Comparison of ENCODE assay signal across 9 cellular contexts in the genomic region with DNA sequence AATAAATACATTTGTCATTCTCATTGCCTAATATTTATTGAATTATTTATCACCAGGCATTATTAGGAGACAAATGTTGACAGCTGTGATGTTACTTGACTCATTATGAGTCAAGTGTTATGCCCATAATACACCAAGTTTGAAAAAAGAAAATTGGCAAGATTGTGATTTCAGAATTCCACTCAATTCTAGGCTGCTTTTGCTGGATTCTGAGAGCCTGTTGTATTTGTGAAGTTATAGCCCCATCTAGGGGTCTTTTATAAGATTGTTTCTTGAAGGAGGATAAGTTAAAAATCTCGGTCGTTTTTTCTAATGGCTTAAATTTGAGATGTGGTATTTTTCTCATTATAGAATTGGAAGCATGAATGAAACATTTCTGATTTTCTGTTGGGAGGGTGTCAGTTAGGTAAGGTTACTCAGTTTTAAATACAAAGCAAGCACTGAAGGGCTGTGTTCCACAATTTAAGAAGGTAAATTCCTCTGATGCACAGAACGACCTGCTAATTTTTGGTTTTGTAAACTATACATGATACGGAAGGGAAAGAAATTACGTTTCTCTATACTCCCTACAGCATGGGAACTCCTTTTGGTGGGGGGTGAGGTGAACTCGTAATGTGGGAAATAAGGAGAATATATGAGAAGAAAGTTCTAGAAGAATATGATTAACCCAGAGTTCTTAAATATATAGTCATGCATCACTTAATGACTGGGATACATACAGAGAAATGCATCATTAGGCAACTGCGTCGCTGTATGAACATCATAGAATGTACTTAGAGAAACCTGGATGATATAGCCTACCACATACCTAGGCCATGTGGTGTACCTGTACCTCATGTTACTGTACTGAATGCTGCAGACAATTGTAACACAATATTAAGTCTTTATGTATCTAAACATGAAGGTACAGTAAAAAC. TPM values are rescaled to one million over a fixed set of nuclear protein-coding genes. Genes with fewer than 3 reads are reported as not detected.
A peak's percentile ranks its signal among the peaks of the same experiment; 100 is the strongest.
DNase-seq lines count a peak whose midpoint lies in the region; ATAC-seq and TF ChIP-seq lines count a peak whose summit lies in the region.
"Had no signal": no experiment of that assay in that cellular context is flagged by ENCODE, and none has a peak within 500 bp of the region (broad histone marks: within the 10 kb centered on the region; RNA-seq: fewer than 3 reads in every experiment).

No MANE protein-coding gene starts in this region.

- H3K9me3 ChIP-seq in IMR-90 (ENCODE audit: control insufficient read depth, insufficient read depth, low read length) (no peaks in the 10 kb centered on the region), PC-3 (ENCODE audit: low read length) (no peaks in the 10 kb centered on the region)

- peak overlapping the region; percentile 59; the same call in 1 of the 3 replicates for H2BK15ac ChIP-seq in IMR-90 (ENCODE audit: low read depth, low read length)

- H3K9me1 ChIP-seq in IMR-90 (ENCODE audit: insufficient read depth, low read length): no peaks in the 10 kb centered on the region

- no peak overlapping the region for H3K4me3 Mint-ChIP-seq in nephron
- H3K4me3 Mint-ChIP-seq: naive thymus-derived CD8-positive, alpha-beta T cell had no signal

- peak; percentile 29 for DNase-seq in DMS 273 treated with DMSO at 0.1 percent for 48 hours (lab: John Stamatoyannopoulos, UW)
- peak; percentile 78 for DNase-seq in IMR-90
- DNase-seq in PC-3: peak; percentile 81
- DNase-seq in epidermal melanocyte (ENCODE audit: insufficient read length, low spot score): peak; percentile 72

- H3K27me3 ChIP-seq in IMR-90 (ENCODE audit: control insufficient read depth, insufficient read depth, low read length) (no peaks in the 10 kb centered on the region), PC-3 (ENCODE audit: low read length) (no peaks in the 10 kb centered on the region)

- no peaks in the 10 kb centered on the region for H3K9me2 ChIP-seq in PC-3 (replicated peaks; ENCODE audit: low read length)

- H3K18ac ChIP-seq in IMR-90 (ENCODE audit: low read depth, low read length): no peak overlapping the region

- no peaks in the 10 kb centered on the region for H3K79me1 ChIP-seq in IMR-90 (ENCODE audit: low read depth in 1 of 2, low read length in 2 of 2)

- no peak overlapping the region for H3K27ac Mint-ChIP-seq in nephron
- H3K27ac Mint-ChIP-seq: naive thymus-derived CD8-positive, alpha-beta T cell had no signal

- peaks cover 6% of the 10 kb centered on the region for H3F3A ChIP-seq in PC-3 (ENCODE audit: low read length, unreplicated experiment)

- no peak overlapping the region for H4K5ac ChIP-seq in IMR-90 (ENCODE audit: low read depth, low read length)

- in situ Hi-C loops in IMR-90 (cut with MboI; ENCODE audit: low sequenced_read_pairs): no loop called here

- H3K27me3 Mint-ChIP-seq in nephron (ENCODE audit: low read depth): no peaks in the 10 kb centered on the region

- H3K4me2 ChIP-seq in IMR-90 (ENCODE audit: low read depth, low read length) (peak overlapping the region; percentile 57; the same call in 1 of the 2 replicates), PC-3 (ENCODE audit: low read length) (peak overlapping the region; percentile 76)

- H4K20me1 ChIP-seq in IMR-90 (ENCODE audit: insufficient read depth, low read length): no peaks in the 10 kb centered on the region; the same call in 1 of the 2 replicates
- H4K20me1 ChIP-seq in PC-3 (ENCODE audit: low read length): no peaks in the 10 kb centered on the region

- H2AFZ ChIP-seq in IMR-90 (replicated peaks; ENCODE audit: low read length, poor library complexity) (no peak overlapping the region), PC-3 (ENCODE audit: low read length) (no peak overlapping the region)

- H3K9ac ChIP-seq in IMR-90 (ENCODE audit: low read depth, low read length) (no peak overlapping the region), PC-3 (ENCODE audit: low read length) (no peak overlapping the region)

- peak overlapping the region in 1 of 2 experiments; percentile 7; a peak in 1 of 4 replicates for H4K8ac ChIP-seq in IMR-90 (ENCODE audit: low read depth in 2 of 2, low read length in 2 of 2)

- H2BK5ac ChIP-seq in IMR-90 (ENCODE audit: low read depth, low read length, poor library complexity, severe bottlenecking): no peak overlapping the region

- H3K27ac ChIP-seq in IMR-90 (ENCODE audit: insufficient read depth, low read length) (no peak overlapping the region), PC-3 (ENCODE audit: low read length) (no peak overlapping the region)

- H3K4me1 Mint-ChIP-seq in nephron: no peaks in the 10 kb centered on the region

- H3K36me3 Mint-ChIP-seq in nephron (ENCODE audit: low read depth): no peaks in the 10 kb centered on the region
- H3K36me3 Mint-ChIP-seq: naive thymus-derived CD8-positive, alpha-beta T cell had no signal

- BruUV-seq in IMR-90 (replicated peaks; lab: Mats Ljungman, UMichigan): no TSS peak
- BruUV-seq in PC-3 (replicated peaks; lab: Mats Ljungman, UMichigan): no TSS peak

- peaks cover 2% of the 10 kb centered on the region; the same call in 1 of the 2 replicates for H3K4me1 ChIP-seq in IMR-90 (ENCODE audit: control insufficient read depth, insufficient read depth, low read length)
- H3K4me1 ChIP-seq in PC-3 (ENCODE audit: insufficient read depth, low read length): peaks cover 32% of the 10 kb centered on the region

- peak; percentile 24; the same call in 1 of the 2 replicates for ATAC-seq in IMR-90 (ENCODE audit: low read depth)
- ATAC-seq in PC-3: peak; percentile 30
- ATAC-seq in GM21619 (IDR thresholded peaks at IDR 0.05; ENCODE audit: unreplicated experiment): no peak
- ATAC-seq in GM21825 (IDR thresholded peaks at IDR 0.05; ENCODE audit: unreplicated experiment): no peak
- ATAC-seq in GM19023 (IDR thresholded peaks at IDR 0.05; ENCODE audit: unreplicated experiment): no peak

- peak overlapping the region; percentile 63; the same call in 1 of the 2 replicates for H2AK5ac ChIP-seq in IMR-90 (ENCODE audit: low read depth, low read length)

- no peak overlapping the region for H3K56ac ChIP-seq in IMR-90 (ENCODE audit: extremely low read depth, insufficient read depth, low read length)

- no peak overlapping the region for H3K4ac ChIP-seq in IMR-90 (ENCODE audit: low read depth, low read length)

- peak overlapping the region; percentile 38 for H2BK120ac ChIP-seq in IMR-90 (ENCODE audit: low read depth, low read length)

- H3K4me3 ChIP-seq in IMR-90 (ENCODE audit: insufficient read depth, low read depth, low read length) (no peak overlapping the region), PC-3 (ENCODE audit: low read length) (peak overlapping the region; percentile 46; the same call in 1 of the 2 replicates)

- no peaks in the 10 kb centered on the region for H3K36me3 ChIP-seq in IMR-90 (ENCODE audit: control insufficient read depth, insufficient read depth, low read length)
- H3K36me3 ChIP-seq in PC-3 (ENCODE audit: low read depth, low read length): no peaks in the 10 kb centered on the region

- H2BK20ac ChIP-seq in IMR-90 (ENCODE audit: low read depth, low read length): peak overlapping the region; percentile 77

- peak; percentile 92 for TF ChIP-seq RAD21 in IMR-90 (IDR thresholded peaks at IDR 0.05; ENCODE audit: low read length)

- 0 out of 2 replicates have a peak overlapping the region, but pooled peaks have one; percentile 51 for H4K91ac ChIP-seq in IMR-90 (ENCODE audit: insufficient read depth, low read depth, low read length)

- H3K14ac ChIP-seq in IMR-90 (replicated peaks; ENCODE audit: low read depth, low read length): no peak overlapping the region

- intact Hi-C loops in IMR-90 (cut with micrococcal nuclease): loop anchor here (1.0 to 10.0 kb wide), 6 partner anchors 60 to 955 kb away; a partner anchor contains a TSS
- intact Hi-C loops in PC-3 (cut with micrococcal nuclease): loop anchor here (1.0 to 10.0 kb wide), 9 partner anchors 32 to 439 kb away; a partner anchor contains a TSS

- 0% methylated on average over 2 of the region's 8 CpGs; no CpG with 5 or more reads in 1 of the 2 experiments for WGBS in IMR-90 (ENCODE audit: extremely low coverage in 2 of 2, insufficient read length in 1 of 2), 2 experiments

- H3K79me2 ChIP-seq in PC-3 (ENCODE audit: low read length): no peaks in the 10 kb centered on the region

- H2AK9ac ChIP-seq in IMR-90 (replicated peaks; ENCODE audit: low read depth, low read length, poor library complexity): no peak overlapping the region

- no peaks in the 10 kb centered on the region for H3K9me3 Mint-ChIP-seq in nephron
- H3K9me3 Mint-ChIP-seq: naive thymus-derived CD8-positive, alpha-beta T cell had no signal

- POLR2A ChIA-PET in IMR-90 (lab: Charles Lee; ENCODE audit: unreplicated experiment) (interaction anchor here (0.6 kb wide), 1 partner anchor 8 kb away, joined by 3 read pairs; no protein-coding TSS in a partner anchor), PC-3 (lab: Charles Lee; ENCODE audit: unreplicated experiment) (interaction anchor here (0.5 to 1.0 kb wide), 6 partner anchors 17 to 1412 kb away, joined by 3 to 5 read pairs (median 4); a partner anchor contains a TSS)

- peak; percentile 87 for TF ChIP-seq CTCF in IMR-90 (conservative IDR thresholded peaks at IDR 0.05; ENCODE audit: low read depth, low read length)
- peak; percentile 82 for TF ChIP-seq CTCF in PC-3 (conservative IDR thresholded peaks at IDR 0.05; ENCODE audit: low read depth, low read length)
- peak; percentile 61 to 79 (median 69) for TF ChIP-seq CTCF in nephron (IDR thresholded peaks at IDR 0.05; ENCODE audit: unreplicated experiment in 3 of 3)

- TF ChIP-seq POLR2A in IMR-90 (IDR thresholded peaks at IDR 0.05; ENCODE audit: low read depth, low read length): no peak

- no peak overlapping the region for H3K23ac ChIP-seq in IMR-90 (ENCODE audit: low read depth, low read length)

- CTCF ChIA-PET in IMR-90 (lab: Yijun Ruan, JAX) (interaction anchor here (0.7 to 1.2 kb wide), 7 partner anchors 10 to 440 kb away, joined by 3 to 10 read pairs (median 5); no protein-coding TSS in a partner anchor), PC-3 (lab: Charles Lee) (interaction anchor here (0.6 to 1.2 kb wide), 6 partner anchors 48 to 439 kb away, joined by 3 to 11 read pairs (median 4); no protein-coding TSS in a partner anchor)

- dilution Hi-C loops in IMR-90 (cut with HindIII; ENCODE audit: low sequenced_read_pairs, unreplicated experiment): loop anchor here (25.0 kb wide), 1 partner anchor 125 kb away; a partner anchor contains a TSS

TF ChIP-seq in IMR-90, 13 proteins besides CTCF, POLR2A, EP300 and RAD21:
- TF ChIP-seq MXI1 (IDR thresholded peaks at IDR 0.05; ENCODE audit: borderline replicate concordance, low read depth, low read length) (no peak), SMC3 (IDR thresholded peaks at IDR 0.05; ENCODE audit: low read depth, low read length) (peak; percentile 96)

RNA-seq across cellular contexts. Expression of a gene that starts 2.6 kb away (rescaled TPM):
- total RNA-seq in IMR-90 (2012; rRNA removed): not detected in 2 replicates
- not detected in 2 replicates for polyA plus RNA-seq in IMR-90 (2012; rRNA removed)
- polyA plus RNA-seq in IMR-90 (2012; cell fraction: cytosol; rRNA removed): not detected in 2 replicates
- 0.01 and 0.10 TPM in 2 replicates for polyA plus RNA-seq in IMR-90 (2012; cell fraction: nucleus; rRNA removed; ENCODE audit: low replicate concordance)
- total RNA-seq in PC-3 (2014; rRNA removed): 0.12 and 1.6 TPM in 2 replicates
- polyA plus RNA-seq: naive thymus-derived CD8-positive, alpha-beta T cell had no signal

RNA-seq across cellular contexts. Expression of a gene that starts 32.6 kb away (rescaled TPM):
- total RNA-seq in IMR-90 (2012; rRNA removed) (1.1 and 1.4 TPM in 2 replicates), PC-3 (2014; rRNA removed) (0.75 and 5.6 TPM in 2 replicates)
- polyA plus RNA-seq in IMR-90 (2012; rRNA removed): 2.0 and 2.1 TPM in 2 replicates
- polyA plus RNA-seq in IMR-90 (2012; cell fraction: cytosol; rRNA removed): 0.75 and 1.0 TPM in 2 replicates
- polyA plus RNA-seq in IMR-90 (2012; cell fraction: nucleus; rRNA removed; ENCODE audit: low replicate concordance): 3.1 and 9.5 TPM in 2 replicates

Comparison
In these comparisons a context has a peak if more than half of its experiments do, and no peak if none do; other contexts are left out.
1. DNase-seq: peak in every context shown above with its lines; median percentile 81 in PC-3; 78 in IMR-90; 72 in epidermal melanocyte; 29 in DMS 273 treated with DMSO at 0.1 percent for 48 hours.
2. ATAC-seq: peak in IMR-90 (single experiment) and PC-3 (single experiment); none in GM21619 (single experiment), GM21825 (single experiment) and GM19023 (single experiment).
3. Peak in every context shown above with its lines, with median percentiles within 50 percentile points of each other: CTCF ChIP-seq.